ENCODE assay signal across 8 cellular contexts in the genomic region with DNA sequence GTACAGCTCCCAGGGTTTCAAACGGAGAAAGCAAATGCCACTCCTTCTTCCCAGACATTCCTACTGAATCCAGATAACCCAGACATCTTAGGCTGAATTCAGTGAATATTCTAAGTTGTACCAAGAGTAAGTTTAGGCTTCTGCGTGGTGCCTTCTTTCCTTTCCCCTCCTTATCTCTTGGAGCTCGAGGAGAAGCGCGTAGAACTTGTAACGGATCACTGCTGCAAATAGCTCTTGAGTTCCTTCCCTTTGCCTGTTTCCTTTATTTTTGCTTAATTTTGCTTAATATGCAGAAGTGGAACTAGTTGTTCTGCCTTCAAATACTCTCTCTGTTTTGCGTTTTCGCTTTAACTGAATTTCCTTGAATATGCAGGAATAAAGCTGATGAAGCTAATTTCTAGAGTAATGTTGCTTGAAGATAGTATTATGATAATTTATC. TPM values are rescaled to one million over a fixed set of nuclear protein-coding genes. Genes with fewer than 3 reads are reported as not detected.
DNase-seq lines count a peak whose midpoint lies in the region; ATAC-seq and TF ChIP-seq lines count a peak whose summit lies in the region.

No MANE protein-coding gene starts in this region.

- no peaks in the 10 kb centered on the region for H3K9me3 Mint-ChIP-seq in CD8-positive, alpha-beta T cell

- H3K36me3 Mint-ChIP-seq in CD8-positive, alpha-beta T cell: peaks cover 8% of the 10 kb centered on the region

- H3K4me1 ChIP-seq in CD8-positive, alpha-beta T cell (ENCODE audit: insufficient read depth, low read length): peaks cover 11% of the 10 kb centered on the region
- H3K4me1 ChIP-seq in Loucy (ENCODE audit: insufficient read depth, low read length, poor library complexity, severe bottlenecking): peaks cover 56% of the 10 kb centered on the region
- H3K4me1 ChIP-seq in ascending aorta: peaks cover 0 to 17% of the 10 kb centered on the region in 2 donors
- peaks cover 52% of the 10 kb centered on the region for H3K4me1 ChIP-seq in testis

- H3K9me2 ChIP-seq in Loucy (replicated peaks; ENCODE audit: low read depth, low read length): no peaks in the 10 kb centered on the region

- TF ChIP-seq POLR2A in testis (IDR thresholded peaks at IDR 0.05): no peak

- no peaks in the 10 kb centered on the region for H3K27me3 Mint-ChIP-seq in CD8-positive, alpha-beta T cell (ENCODE audit: low read depth)

- no peak for ATAC-seq in CD8-positive, alpha-beta T cell
- no peak for ATAC-seq in HG02840 (IDR thresholded peaks at IDR 0.05; ENCODE audit: low FRiP score, unreplicated experiment)

- H3F3A ChIP-seq in Loucy (ENCODE audit: low read depth): no peaks in the 10 kb centered on the region

- H3K4me1 Mint-ChIP-seq in CD8-positive, alpha-beta T cell (ENCODE audit: low read depth): peaks cover 42% of the 10 kb centered on the region

- peak overlapping the region; percentile 80 for H3K4me2 ChIP-seq in Loucy (ENCODE audit: low read depth, low read length, poor library complexity, severe bottlenecking)

- CTCF ChIA-PET in CD8-positive, alpha-beta T cell (lab: Charles Lee): interaction anchor here (0.7 to 1.9 kb wide), 7 partner anchors 20 to 259 kb away, joined by 3 to 6 read pairs (median 4); no protein-coding TSS in a partner anchor

- H3K4me3 ChIP-seq in CD8-positive, alpha-beta T cell (ENCODE audit: low read depth, low read length): peak overlapping the region; percentile 71
- H3K4me3 ChIP-seq in Loucy (ENCODE audit: low read length, poor library complexity, severe bottlenecking) (peak overlapping the region; percentile 92), ascending aorta (peak overlapping the region; percentile 79 to 90), testis (peak overlapping the region; percentile 81 to 94)

- DNase-seq in CD8-positive, alpha-beta T cell: no peak
- DNase-seq in ascending aorta (ENCODE audit: low spot score in 2 of 2) (no peak), left kidney (ENCODE audit: low read depth, low spot score) (peak; percentile 48), testis (peak; percentile 40), hypothalamus (lab: John Stamatoyannopoulos, UW) (no peak), glomerular visceral epithelial cell (ENCODE audit: extremely low spot score) (no peak)

- peak overlapping the region; percentile 100 for H3K27ac Mint-ChIP-seq in CD8-positive, alpha-beta T cell

- intact Hi-C loops in CD8-positive, alpha-beta T cell (cut with DNase I, micrococcal nuclease): loop anchor here (2.0 to 5.0 kb wide), 3 partner anchors 30 to 1792 kb away; a partner anchor contains a TSS
- intact Hi-C loops in ascending aorta (cut with DNase I) (loop anchor here (10.0 kb wide), 1 partner anchor 110 kb away; no protein-coding TSS in a partner anchor), testis (cut with DNase I; ENCODE audit: low total_unique reads) (loop anchor here (10.0 kb wide), 1 partner anchor 130 kb away; a partner anchor contains a TSS)

- 1 to 2% methylated on average over 8 of the region's 8 CpGs for WGBS in testis, 2 donors

- no peaks in the 10 kb centered on the region for H3K9me3 ChIP-seq in CD8-positive, alpha-beta T cell (ENCODE audit: low read length)
- H3K9me3 ChIP-seq in Loucy (ENCODE audit: insufficient read depth, low read depth, low read length) (no peaks in the 10 kb centered on the region), ascending aorta (no peaks in the 10 kb centered on the region), testis (no peaks in the 10 kb centered on the region)

- H3K79me2 ChIP-seq in Loucy (ENCODE audit: insufficient read depth, low read length): peaks cover 55% of the 10 kb centered on the region

- no peaks in the 10 kb centered on the region for H3K27me3 ChIP-seq in CD8-positive, alpha-beta T cell (ENCODE audit: insufficient read depth, low read length)
- peaks cover 14% of the 10 kb centered on the region for H3K27me3 ChIP-seq in Loucy (ENCODE audit: insufficient read depth, low read length, poor library complexity, severe bottlenecking)
- H3K27me3 ChIP-seq in ascending aorta: no peaks in the 10 kb centered on the region
- no peaks in the 10 kb centered on the region for H3K27me3 ChIP-seq in testis

- peak overlapping the region; percentile 83 for H3K27ac ChIP-seq in CD8-positive, alpha-beta T cell (ENCODE audit: low read depth, low read length)
- peak overlapping the region; percentile 84 to 89 for H3K27ac ChIP-seq in ascending aorta
- peak overlapping the region; percentile 89 to 90 for H3K27ac ChIP-seq in testis

- peak overlapping the region; percentile 99 for H3K4me3 Mint-ChIP-seq in CD8-positive, alpha-beta T cell

- H3K9ac ChIP-seq in Loucy (ENCODE audit: low read depth, low read length, poor library complexity, severe bottlenecking): peak overlapping the region; percentile 88

- POLR2A ChIA-PET in CD8-positive, alpha-beta T cell (lab: Charles Lee): interaction anchor here (0.6 to 2.9 kb wide), 12 partner anchors 10 to 214 kb away, joined by 3 to 35 read pairs (median 4); a partner anchor contains a TSS

- H4K20me1 ChIP-seq in Loucy (ENCODE audit: insufficient read depth, low read length, poor library complexity, severe bottlenecking): peaks cover 29% of the 10 kb centered on the region

- H3K36me3 ChIP-seq in CD8-positive, alpha-beta T cell (ENCODE audit: insufficient read depth, low read length): no peaks in the 10 kb centered on the region
- H3K36me3 ChIP-seq in Loucy (ENCODE audit: insufficient read depth, low read length): no peaks in the 10 kb centered on the region
- H3K36me3 ChIP-seq in ascending aorta: no peaks in the 10 kb centered on the region
- no peaks in the 10 kb centered on the region for H3K36me3 ChIP-seq in testis (ENCODE audit: low read depth, missing control alignments)

- TF ChIP-seq CTCF in CD8-positive, alpha-beta T cell (IDR thresholded peaks at IDR 0.05): no peak
- TF ChIP-seq CTCF in Loucy (conservative IDR thresholded peaks at IDR 0.05; ENCODE audit: low read length) (no peak), ascending aorta (IDR thresholded peaks at IDR 0.05) (no peak), testis (IDR thresholded peaks at IDR 0.05) (no peak)

- H2AFZ ChIP-seq in Loucy (ENCODE audit: low read length): peak overlapping the region; percentile 96; the same call in 1 of the 2 replicates

RNA-seq across cellular contexts. Expression of a gene that starts 1.0 kb away (rescaled TPM):
- 10 to 100 TPM; 17.2 to 18.6 TPM for total RNA-seq in CD8-positive, alpha-beta T cell
- total RNA-seq in ascending aorta: 6.1 TPM
- total RNA-seq in testis: 10 to 100 TPM; 36.1 to 45.8 TPM
- polyA plus RNA-seq in testis (ENCODE audit: insufficient read depth, low read depth, low replicate concordance): 17.1 TPM

Comparison
In these comparisons a context has a peak if more than half of its experiments do, and no peak if none do; other contexts are left out.
1. DNase-seq: peak in left kidney (single experiment) and testis (single experiment); none in CD8-positive, alpha-beta T cell (0 of 7), ascending aorta (0 of 2), hypothalamus (0 of 51) and glomerular visceral epithelial cell (single experiment).
2. Peak in every context shown above with its lines, with median percentiles within 50 percentile points of each other: H3K27ac ChIP-seq and H3K4me3 ChIP-seq.